ENCODE assay signal across 8 cellular contexts in the genomic region with DNA sequence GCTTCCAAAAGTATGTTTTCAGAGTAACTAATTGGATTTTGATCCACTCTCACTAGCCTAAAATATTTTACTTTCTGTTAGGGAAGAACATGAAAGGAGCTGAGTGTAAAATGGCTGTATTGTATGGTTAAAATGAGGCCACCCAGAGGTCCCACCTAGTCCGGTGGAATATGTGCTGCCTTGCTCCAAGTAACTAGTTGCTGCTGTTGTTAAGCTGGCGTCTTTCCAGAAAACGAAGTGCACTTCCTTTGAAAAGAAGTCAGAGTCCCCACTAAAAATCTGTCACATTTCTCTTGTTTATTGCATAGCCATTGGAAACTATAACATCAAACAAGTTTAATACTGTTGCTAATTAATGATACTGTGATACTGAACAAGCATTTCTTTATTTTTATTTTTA. TPM values are rescaled to one million over a fixed set of nuclear protein-coding genes. Genes with fewer than 3 reads are reported as not detected.
DNase-seq lines count a peak whose midpoint lies in the region; ATAC-seq, FAIRE-seq and TF ChIP-seq lines count a peak whose summit lies in the region.

No MANE protein-coding gene starts in this region.

- peak overlapping the region; percentile 51 for H3K4me3 Mint-ChIP-seq in activated T-helper 2 cell treated with anti-CD3 and anti-CD28 coated beads, Interferon-gamma antibody, Interleukin-2, Interleukin-4, amounts not matched to agents 10 μg/mL and 5 μg/mL and 100 μg/mL, durations not matched to agents 14 hours and 24 hours and 36 hours (ENCODE audit: low read depth)

- intact Hi-C loops in Right ventricle myocardium inferior (cut with DNase I): no loop called here
- intact Hi-C loops in activated T-helper 2 cell treated with anti-CD3 and anti-CD28 coated beads, Interferon-gamma antibody, Interleukin-2, Interleukin-4, amounts not matched to agents 10 μg/mL and 5 μg/mL and 100 μg/mL, durations not matched to agents 14 hours and 24 hours and 36 hours (cut with micrococcal nuclease): no loop called here

- TF ChIP-seq CTCF in right atrium auricular region (IDR thresholded peaks at IDR 0.05): no peak

- H3K27me3 Mint-ChIP-seq in activated T-helper 2 cell treated with anti-CD3 and anti-CD28 coated beads, Interferon-gamma antibody, Interleukin-2, Interleukin-4, amounts not matched to agents 10 μg/mL and 5 μg/mL and 100 μg/mL, durations not matched to agents 14 hours and 24 hours and 36 hours (ENCODE audit: low read depth): no peaks in the 10 kb centered on the region

- peak overlapping the region; percentile 44 to 57 for H3K27ac ChIP-seq in right atrium auricular region

- H3K9me3 Mint-ChIP-seq in activated T-helper 2 cell treated with anti-CD3 and anti-CD28 coated beads, Interferon-gamma antibody, Interleukin-2, Interleukin-4, amounts not matched to agents 10 μg/mL and 5 μg/mL and 100 μg/mL, durations not matched to agents 14 hours and 24 hours and 36 hours: no peaks in the 10 kb centered on the region

- H3K4me1 Mint-ChIP-seq in activated T-helper 2 cell treated with anti-CD3 and anti-CD28 coated beads, Interferon-gamma antibody, Interleukin-2, Interleukin-4, amounts not matched to agents 10 μg/mL and 5 μg/mL and 100 μg/mL, durations not matched to agents 14 hours and 24 hours and 36 hours (ENCODE audit: low read depth): peaks cover 29% of the 10 kb centered on the region

- DNase-seq in right atrium auricular region (ENCODE audit: low spot score) (no peak), Right ventricle myocardium inferior (ENCODE audit: missing footprints) (no peak), iris pigment epithelial cell (ENCODE audit: low read depth) (peak; percentile 54), HTR-8/SVneo (ENCODE audit: insufficient read length, low spot score) (no peak)
- DNase-seq in activated T-helper 2 cell treated with anti-CD3 and anti-CD28 coated beads, Interferon-gamma antibody, Interleukin-2, Interleukin-4, amounts not matched to agents 10 μg/mL and 5 μg/mL and 100 μg/mL, durations not matched to agents 14 hours and 24 hours and 36 hours (ENCODE audit: low spot score): no peak

- H3K4me1 ChIP-seq in right atrium auricular region: peaks cover 0 to 34% of the 10 kb centered on the region in 2 donors

- H3K36me3 Mint-ChIP-seq in activated T-helper 2 cell treated with anti-CD3 and anti-CD28 coated beads, Interferon-gamma antibody, Interleukin-2, Interleukin-4, amounts not matched to agents 10 μg/mL and 5 μg/mL and 100 μg/mL, durations not matched to agents 14 hours and 24 hours and 36 hours (ENCODE audit: low read depth): peaks cover 19% of the 10 kb centered on the region

- no peaks in the 10 kb centered on the region for H3K27me3 ChIP-seq in right atrium auricular region

- H3K4me3 ChIP-seq in right atrium auricular region: no peak overlapping the region

- no peak for FAIRE-seq in HTR-8/SVneo (lab: Jason Lieb, UNC)

- H3K9me3 ChIP-seq in right atrium auricular region: no peaks in the 10 kb centered on the region

- ATAC-seq in Right ventricle myocardium inferior (no peak), GM19463 (IDR thresholded peaks at IDR 0.05; ENCODE audit: unreplicated experiment) (no peak), HG03159 (IDR thresholded peaks at IDR 0.05; ENCODE audit: unreplicated experiment) (no peak), GM21360 (IDR thresholded peaks at IDR 0.05; ENCODE audit: unreplicated experiment) (no peak)

- no peaks in the 10 kb centered on the region for H3K36me3 ChIP-seq in right atrium auricular region

- no peak overlapping the region for H3K27ac Mint-ChIP-seq in activated T-helper 2 cell treated with anti-CD3 and anti-CD28 coated beads, Interferon-gamma antibody, Interleukin-2, Interleukin-4, amounts not matched to agents 10 μg/mL and 5 μg/mL and 100 μg/mL, durations not matched to agents 14 hours and 24 hours and 36 hours

RNA-seq across cellular contexts. Expression of a gene that starts 3.2 kb away (rescaled TPM):
- total RNA-seq in right atrium auricular region: 10 to 100 TPM; 10.9 to 16.4 TPM
- total RNA-seq in Right ventricle myocardium inferior: 5.7 TPM
- total RNA-seq in activated T-helper 2 cell treated with anti-CD3 and anti-CD28 coated beads, Interferon-gamma antibody, Interleukin-2, Interleukin-4, amounts not matched to agents 10 μg/mL and 5 μg/mL and 100 μg/mL, durations not matched to agents 14 hours and 24 hours and 36 hours: 9.6 and 10.4 TPM in 2 replicates

RNA-seq across cellular contexts. Expression of a gene that starts 46.3 kb away (rescaled TPM):
- total RNA-seq in right atrium auricular region: 10 to 100 TPM; 17.2 to 18.6 TPM
- 17.4 TPM for total RNA-seq in Right ventricle myocardium inferior
- 30.8 and 31.6 TPM in 2 replicates for total RNA-seq in activated T-helper 2 cell treated with anti-CD3 and anti-CD28 coated beads, Interferon-gamma antibody, Interleukin-2, Interleukin-4, amounts not matched to agents 10 μg/mL and 5 μg/mL and 100 μg/mL, durations not matched to agents 14 hours and 24 hours and 36 hours
